Comparison of ENCODE assay signal across 11 cellular contexts in genomic region chr22:43992331-43992821, GRCh38. TPM values are rescaled to one million over a fixed set of nuclear protein-coding genes. Genes with fewer than 3 reads are reported as not detected.
DNase-seq lines count a peak whose midpoint lies in the region; ATAC-seq and TF ChIP-seq lines count a peak whose summit lies in the region.
"Had no signal": no experiment of that assay in that cellular context is flagged by ENCODE, and none has a peak within 500 bp of the region (broad histone marks: within the 10 kb centered on the region; RNA-seq: fewer than 3 reads in every experiment).

No MANE protein-coding gene starts in this region.

- TF ChIP-seq POLR2A in lower leg skin (IDR thresholded peaks at IDR 0.05), result no peak

- WGBS in lower leg skin, 2 donors, result 57 to 69% methylated on average over 15 to 16 of the region's 16 CpGs

- H3K4me3 ChIP-seq in fibroblast of the aortic adventitia (ENCODE audit: low read depth, low read length) (no peak overlapping the region), lower leg skin (ENCODE audit: low read depth, poor library complexity, severe bottlenecking) (no peak overlapping the region)
- H3K4me3 ChIP-seq: cardiac muscle cell, neural progenitor cell, PC-9 had no signal

- no peak for TF ChIP-seq CTCF in fibroblast of the aortic adventitia (IDR thresholded peaks at IDR 0.05; ENCODE audit: insufficient read depth, low read length)
- TF ChIP-seq CTCF in lower leg skin (IDR thresholded peaks at IDR 0.05), result no peak

- ATAC-seq in SK-N-SH treated with all-trans-retinoic acid at 6 μM for 48 hours (peak; percentile 52), HG02588 (IDR thresholded peaks at IDR 0.05; ENCODE audit: unreplicated experiment) (no peak)

- DNase-seq in DMS153 (lab: John Stamatoyannopoulos, UW) (peak; percentile 21), DMS153 treated with DMSO at 0.1 percent for 48 hours (lab: John Stamatoyannopoulos, UW; ENCODE audit: unreplicated experiment) (no peak), fibroblast of the aortic adventitia (ENCODE audit: low read depth) (peak; percentile 42), stromal cell of bone marrow (ENCODE audit: low read depth) (peak; percentile 73), COLO668 (lab: John Stamatoyannopoulos, UW; ENCODE audit: unreplicated experiment) (no peak), lower leg skin (ENCODE audit: low spot score in 2 of 2) (no peak)

- intact Hi-C loops in lower leg skin (cut with DNase I; ENCODE audit: low total_unique reads), result loop anchor here (5.0 kb wide), 1 partner anchor 635 kb away; no protein-coding TSS in a partner anchor

TF ChIP-seq in SK-N-SH treated with all-trans-retinoic acid at 6 μM for 48 hours, 23 proteins besides CTCF, POLR2A, EP300 and RAD21:
- TF ChIP-seq ISL1 (CRISPR knock-in tag; IDR thresholded peaks at IDR 0.05) (no peak), SNAI2 (CRISPR knock-in tag; IDR thresholded peaks at IDR 0.05) (no peak), CREB5 (CRISPR knock-in tag; IDR thresholded peaks at IDR 0.05; ENCODE audit: low read depth) (no peak), ZNF8 (CRISPR knock-in tag; IDR thresholded peaks at IDR 0.05) (no peak), POU6F1 (CRISPR knock-in tag; IDR thresholded peaks at IDR 0.05; ENCODE audit: borderline replicate concordance, low read depth) (no peak), PATZ1 (CRISPR knock-in tag; IDR thresholded peaks at IDR 0.05; ENCODE audit: borderline replicate concordance) (no peak), GLIS3 (CRISPR knock-in tag; IDR thresholded peaks at IDR 0.05) (no peak), BACH2 (CRISPR knock-in tag; IDR thresholded peaks at IDR 0.05; ENCODE audit: borderline replicate concordance) (no peak), TCF4 (CRISPR knock-in tag; IDR thresholded peaks at IDR 0.05; ENCODE audit: borderline replicate concordance) (no peak), TSHZ2 (CRISPR knock-in tag; IDR thresholded peaks at IDR 0.05) (no peak), ZC3H10 (CRISPR knock-in tag; IDR thresholded peaks at IDR 0.05) (no peak), ZNF565 (CRISPR knock-in tag; conservative IDR thresholded peaks at IDR 0.05; ENCODE audit: low read depth) (no peak), ESRRG (CRISPR knock-in tag; IDR thresholded peaks at IDR 0.05) (no peak), CSRNP3 (CRISPR knock-in tag; IDR thresholded peaks at IDR 0.05) (no peak), ZFP3 (CRISPR knock-in tag; IDR thresholded peaks at IDR 0.05) (no peak), CSDC2 (CRISPR knock-in tag; IDR thresholded peaks at IDR 0.05) (no peak), ZNF70 (CRISPR knock-in tag; IDR thresholded peaks at IDR 0.05) (no peak), OSR1 (CRISPR knock-in tag; IDR thresholded peaks at IDR 0.05) (no peak), RARB (CRISPR knock-in tag; IDR thresholded peaks at IDR 0.05) (no peak), TOX (CRISPR knock-in tag; IDR thresholded peaks at IDR 0.05; ENCODE audit: borderline replicate concordance) (no peak)

RNA-seq across cellular contexts. Expression of gene PARVB, which starts 31.7 kb away (rescaled TPM):
- total RNA-seq in fibroblast of the aortic adventitia (ENCODE audit: low replicate concordance) (23.0 and 30.6 TPM in 2 replicates), lower leg skin (10 to 100 TPM; 10.5 to 25.1 (median 14.6) TPM)

RNA-seq across cellular contexts. Expression of gene SAMM50, which starts 37.1 kb away (rescaled TPM):
- 53.7 and 54.3 TPM in 2 replicates for total RNA-seq in fibroblast of the aortic adventitia (ENCODE audit: low replicate concordance)
- total RNA-seq in lower leg skin, result 10 to 100 TPM; 23.2 to 36.0 (median 32.3) TPM

Comparison
In these comparisons a context has a peak if more than half of its experiments do, and no peak if none do; other contexts are left out.
1. DNase-seq: peak in DMS153 (single experiment), fibroblast of the aortic adventitia (single experiment) and stromal cell of bone marrow (single experiment); none in DMS153 treated with DMSO at 0.1 percent for 48 hours (single experiment), COLO668 (single experiment) and lower leg skin (0 of 2).